24 cellular contexts compared by ENCODE assay signal in the genomic region with DNA sequence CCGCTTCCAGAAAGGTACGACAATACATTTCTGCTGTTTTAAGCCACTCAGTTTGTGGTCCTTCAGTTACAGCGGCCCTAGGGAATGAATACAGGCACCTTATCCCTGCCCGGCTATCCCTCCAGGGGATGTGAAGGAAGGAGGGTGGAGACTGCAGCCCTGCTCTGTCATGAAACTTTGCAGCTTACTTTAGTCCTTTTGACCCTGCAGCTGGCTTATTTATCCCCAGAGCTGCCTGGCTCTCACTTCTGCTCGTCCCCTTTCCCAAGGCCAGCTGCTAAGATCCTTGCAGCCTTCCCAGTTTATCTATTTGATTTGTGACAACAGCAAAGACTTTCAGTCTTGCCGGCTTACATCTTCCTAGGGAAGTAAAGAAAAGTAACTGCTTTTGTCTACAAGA.
"Had no signal": no experiment of that assay in that cellular context is flagged by ENCODE, and none has a peak within 500 bp of the region (broad histone marks: within the 10 kb centered on the region; RNA-seq: fewer than 3 reads in every experiment).

No MANE protein-coding gene starts in this region.

- H3K9me3 ChIP-seq: breast epithelium had no signal

- H3K9me3 Mint-ChIP-seq: activated naive CD4-positive, alpha-beta T cell treated with anti-CD3 and anti-CD28 coated beads, Interleukin-2, amount 50 U/mL, for 24 hours; T-helper 1 cell treated with Interleukin-12 subunit alpha and Interleukin-12 subunit beta and Interleukin-4 antibody, amounts not matched to agents 30 μg/mL and 1 μg/mL, for 36 hours; WTC11 had no signal

- H3K27me3 ChIP-seq: breast epithelium had no signal

- H3K36me3 Mint-ChIP-seq: activated naive CD4-positive, alpha-beta T cell treated with anti-CD3 and anti-CD28 coated beads, Interleukin-2, amount 50 U/mL, for 24 hours; WTC11 had no signal

- H3K27ac Mint-ChIP-seq: activated CD8-positive, alpha-beta T cell treated with anti-CD3 and anti-CD28 coated beads, Interleukin-2, amount 10 ng/mL, durations not matched to agents 7 days and 5 days; activated naive CD4-positive, alpha-beta T cell treated with anti-CD3 and anti-CD28 coated beads, Interleukin-2, amount 50 U/mL, for 24 hours; T-helper 1 cell treated with Interleukin-12 subunit alpha and Interleukin-12 subunit beta and Interleukin-4 antibody, amounts not matched to agents 30 μg/mL and 1 μg/mL, for 36 hours; WTC11 had no signal

- H3K36me3 ChIP-seq: breast epithelium had no signal

- H3K4me2 ChIP-seq: PC-9 had no signal

- H3K4me3 Mint-ChIP-seq: activated CD8-positive, alpha-beta T cell treated with anti-CD3 and anti-CD28 coated beads, Interleukin-2, amount 10 ng/mL, durations not matched to agents 7 days and 5 days; activated naive CD4-positive, alpha-beta T cell treated with anti-CD3 and anti-CD28 coated beads, Interleukin-2, amount 50 U/mL, for 24 hours; T-helper 1 cell treated with Interleukin-12 subunit alpha and Interleukin-12 subunit beta and Interleukin-4 antibody, amounts not matched to agents 30 μg/mL and 1 μg/mL, for 36 hours; WTC11 had no signal

- DNase-seq: activated CD4-positive, alpha-beta T cell treated with anti-CD3 and anti-CD28 coated beads for 48 hours; activated CD4-positive, alpha-beta T cell treated with anti-CD3 and anti-CD28 coated beads, Interleukin-2, amount 50 U/mL, for 4 hours; activated CD4-positive, CD25-positive, alpha-beta regulatory T cell treated with anti-CD3 and anti-CD28 coated beads, Interleukin-2, amount 50 U/mL, for 72 hours; activated CD8-positive, alpha-beta memory T cell treated with anti-CD3 and anti-CD28 coated beads, Interleukin-2, amount 50 U/mL, for 48 hours; activated CD8-positive, alpha-beta T cell treated with anti-CD3 and anti-CD28 coated beads, Interleukin-2, amount 10 ng/mL, durations not matched to agents 7 days and 5 days; activated naive CD4-positive, alpha-beta T cell; activated T-cell treated with anti-CD3 and anti-CD28 coated beads, Interleukin-2, amount 50 U/mL, for 1 hour; aorta; caudate nucleus; Karpas-422; MM.1S; NCI-H1105 treated with DMSO at 0.1 percent for 48 hours; NCI-H1436 treated with DMSO at 0.1 percent for 48 hours; NCI-H1930; NCI-H2171; NCI-H226; NCI-H526; NCI-H774; PC-9 had no signal

- H2AFZ ChIP-seq: PC-9 had no signal

- H3K4me1 ChIP-seq: breast epithelium had no signal

- H3K27me3 Mint-ChIP-seq: activated naive CD4-positive, alpha-beta T cell treated with anti-CD3 and anti-CD28 coated beads, Interleukin-2, amount 50 U/mL, for 24 hours had no signal

- H3K4me3 ChIP-seq: breast epithelium, K562, PC-9 had no signal

- H3K27ac ChIP-seq: breast epithelium, PC-9 had no signal
